Comparison of ENCODE assay signal across 16 cellular contexts in the genomic region with DNA sequence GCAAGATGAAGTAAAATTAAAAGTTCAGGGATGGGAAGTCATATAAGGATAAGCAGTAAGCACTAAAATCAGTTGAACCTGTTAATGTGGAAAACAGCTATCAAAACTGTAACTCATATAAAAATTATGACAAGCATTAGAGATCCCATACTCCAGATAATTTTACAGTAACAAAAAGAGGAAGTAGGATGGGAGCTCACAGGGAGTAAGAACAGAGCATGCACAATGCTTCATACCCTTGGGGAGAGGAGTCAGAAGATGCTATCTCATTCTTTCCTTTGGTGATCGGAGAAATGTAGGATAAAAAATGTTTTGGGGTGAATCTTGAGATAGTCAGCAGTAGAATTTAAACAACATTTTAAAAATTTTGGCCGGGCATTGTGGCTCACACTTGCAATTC.
"Had no signal": no experiment of that assay in that cellular context is flagged by ENCODE, and none has a peak within 500 bp of the region (broad histone marks: within the 10 kb centered on the region; RNA-seq: fewer than 3 reads in every experiment).

No MANE protein-coding gene starts in this region.

- H3K27me3 Mint-ChIP-seq: activated CD4-positive, alpha-beta T cell treated with anti-CD3 and anti-CD28 coated beads, Interleukin-2, amount 10 ng/mL, durations not matched to agents 7 days and 5 days had no signal

- DNase-seq: activated CD4-positive, alpha-beta T cell treated with anti-CD3 and anti-CD28 coated beads, Interleukin-2, amount 10 ng/mL, durations not matched to agents 7 days and 5 days; activated CD8-positive, alpha-beta memory T cell treated with anti-CD3 and anti-CD28 coated beads, Interleukin-2, amount 50 U/mL, for 48 hours; activated naive CD4-positive, alpha-beta T cell treated with Interleukin-2 at 50 U/mL for 16 hours; endodermal cell; head of caudate nucleus; kidney glomerular epithelial cell; left ventricle myocardium superior; mucosa of descending colon; stimulated activated CD4-positive, alpha-beta T cell treated with anti-CD3 and anti-CD28 coated beads, Interleukin-4, amount 100 ng/mL, for 24 hours; stimulated activated naive CD4-positive, alpha-beta T cell treated with Interleukin-2 at 50 U/mL for 16 hours; substantia nigra; uterus had no signal

- H3K36me3 Mint-ChIP-seq: memory B cell; natural killer cell treated with Interleukin-12 subunit alpha and Interleukin-12 subunit beta and Interleukin-15 and Interleukin-18, amount 100 ng/mL, for 72 hours had no signal

- H3K27me3 ChIP-seq: right atrium auricular region, tibial nerve, uterus had no signal

- H3K27ac Mint-ChIP-seq: activated CD4-positive, alpha-beta T cell treated with anti-CD3 and anti-CD28 coated beads, Interleukin-2, amount 10 ng/mL, durations not matched to agents 7 days and 5 days; endodermal cell; memory B cell; natural killer cell treated with Interleukin-12 subunit alpha and Interleukin-12 subunit beta and Interleukin-15 and Interleukin-18, amount 100 ng/mL, for 72 hours had no signal

- H3K36me3 ChIP-seq: right atrium auricular region, tibial nerve, uterus had no signal

- ATAC-seq: left ventricle myocardium superior; mucosa of descending colon; natural killer cell treated with Interleukin-12 subunit alpha and Interleukin-12 subunit beta and Interleukin-15 and Interleukin-18, amount 100 ng/mL, for 72 hours had no signal

- H3K4me3 Mint-ChIP-seq: activated CD4-positive, alpha-beta T cell treated with anti-CD3 and anti-CD28 coated beads, Interleukin-2, amount 10 ng/mL, durations not matched to agents 7 days and 5 days; endodermal cell; memory B cell; natural killer cell treated with Interleukin-12 subunit alpha and Interleukin-12 subunit beta and Interleukin-15 and Interleukin-18, amount 100 ng/mL, for 72 hours had no signal

- H3K27ac ChIP-seq: right atrium auricular region, uterus had no signal

- H3K4me3 ChIP-seq: mucosa of descending colon, right atrium auricular region, tibial nerve, uterus had no signal

- H3K9me3 ChIP-seq: mucosa of descending colon, uterus had no signal

- H3K4me1 ChIP-seq: right atrium auricular region had no signal

- H3K9me3 Mint-ChIP-seq: memory B cell; natural killer cell treated with Interleukin-12 subunit alpha and Interleukin-12 subunit beta and Interleukin-15 and Interleukin-18, amount 100 ng/mL, for 72 hours had no signal
